In genomic region chr5:157575096-157575872, GRCh38 we compare ENCODE assay signal across 8 cellular contexts. TPM values are rescaled to one million over a fixed set of nuclear protein-coding genes. Genes with fewer than 3 reads are reported as not detected.
DNase-seq lines count a peak whose midpoint lies in the region; ATAC-seq and TF ChIP-seq lines count a peak whose summit lies in the region.

A gene with protein sequence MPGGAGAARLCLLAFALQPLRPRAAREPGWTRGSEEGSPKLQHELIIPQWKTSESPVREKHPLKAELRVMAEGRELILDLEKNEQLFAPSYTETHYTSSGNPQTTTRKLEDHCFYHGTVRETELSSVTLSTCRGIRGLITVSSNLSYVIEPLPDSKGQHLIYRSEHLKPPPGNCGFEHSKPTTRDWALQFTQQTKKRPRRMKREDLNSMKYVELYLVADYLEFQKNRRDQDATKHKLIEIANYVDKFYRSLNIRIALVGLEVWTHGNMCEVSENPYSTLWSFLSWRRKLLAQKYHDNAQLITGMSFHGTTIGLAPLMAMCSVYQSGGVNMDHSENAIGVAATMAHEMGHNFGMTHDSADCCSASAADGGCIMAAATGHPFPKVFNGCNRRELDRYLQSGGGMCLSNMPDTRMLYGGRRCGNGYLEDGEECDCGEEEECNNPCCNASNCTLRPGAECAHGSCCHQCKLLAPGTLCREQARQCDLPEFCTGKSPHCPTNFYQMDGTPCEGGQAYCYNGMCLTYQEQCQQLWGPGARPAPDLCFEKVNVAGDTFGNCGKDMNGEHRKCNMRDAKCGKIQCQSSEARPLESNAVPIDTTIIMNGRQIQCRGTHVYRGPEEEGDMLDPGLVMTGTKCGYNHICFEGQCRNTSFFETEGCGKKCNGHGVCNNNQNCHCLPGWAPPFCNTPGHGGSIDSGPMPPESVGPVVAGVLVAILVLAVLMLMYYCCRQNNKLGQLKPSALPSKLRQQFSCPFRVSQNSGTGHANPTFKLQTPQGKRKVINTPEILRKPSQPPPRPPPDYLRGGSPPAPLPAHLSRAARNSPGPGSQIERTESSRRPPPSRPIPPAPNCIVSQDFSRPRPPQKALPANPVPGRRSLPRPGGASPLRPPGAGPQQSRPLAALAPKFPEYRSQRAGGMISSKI (minus strand): TSS chr5:157575775. CDS start chr5:157575696, 79 bp downstream.

- peak in 1 of 2 donors; percentile 20 for TF ChIP-seq EP300 in tibial nerve (IDR thresholded peaks at IDR 0.05)

- H3K4me3 ChIP-seq in AG10803 (ENCODE audit: low read length): peak within 1 kb of the TSS; percentile 82
- H3K4me3 ChIP-seq in esophagus (ENCODE audit: low read depth in 1 of 2, low read length in 2 of 2): peak within 1 kb of the TSS; percentile 52 to 72
- H3K4me3 ChIP-seq in muscle layer of colon (ENCODE audit: low read depth in 1 of 2, low read length in 2 of 2): peak within 1 kb of the TSS; percentile 63 to 95
- peak within 1 kb of the TSS; percentile 62 to 86 (median 70) for H3K4me3 ChIP-seq in tibial nerve

- H3K36me3 ChIP-seq in esophagus (ENCODE audit: control insufficient read depth in 2 of 2, insufficient read depth in 2 of 2, low read length in 1 of 2) (no peaks in the 10 kb centered on the region), muscle layer of colon (ENCODE audit: insufficient read depth, low read length) (peaks cover 8% of the 10 kb centered on the region), tibial nerve (no peaks in the 10 kb centered on the region)

- peak; percentile 46 for ATAC-seq in GM19463 (IDR thresholded peaks at IDR 0.05; ENCODE audit: unreplicated experiment)

- H3K9me3 ChIP-seq in esophagus (ENCODE audit: control insufficient read depth in 2 of 2, insufficient read depth in 1 of 2, low read depth in 1 of 2, low read length in 1 of 2): no peaks in the 10 kb centered on the region
- no peaks in the 10 kb centered on the region for H3K9me3 ChIP-seq in muscle layer of colon (ENCODE audit: low read length)
- H3K9me3 ChIP-seq in tibial nerve: no peaks in the 10 kb centered on the region

- no peaks in the 10 kb centered on the region for H3K27me3 ChIP-seq in esophagus (ENCODE audit: control insufficient read depth in 1 of 2, insufficient read depth in 2 of 2, low read length in 2 of 2)
- no peaks in the 10 kb centered on the region for H3K27me3 ChIP-seq in muscle layer of colon (ENCODE audit: control insufficient read depth in 1 of 2, insufficient read depth in 2 of 2, low read length in 2 of 2)
- peaks cover 0 to 7% of the 10 kb centered on the region in 2 donors for H3K27me3 ChIP-seq in tibial nerve

- WGBS in esophagus, 2 donors: 1% methylated on average over 60 to 76 of the region's 76 CpGs
- 1% methylated on average over 38 to 50 of the region's 76 CpGs for WGBS in tibial nerve, 2 donors

- H3K4me1 ChIP-seq in esophagus (ENCODE audit: control insufficient read depth in 2 of 2, insufficient read depth in 2 of 2, low read length in 1 of 2) (peaks cover 2 to 6% of the 10 kb centered on the region in 2 donors), muscle layer of colon (ENCODE audit: insufficient read depth, low read length) (peaks cover 33% of the 10 kb centered on the region), tibial nerve (peaks cover 0 to 45% (median 15%) of the 10 kb centered on the region in 4 donors)

- H3K27ac ChIP-seq in esophagus (ENCODE audit: low read depth in 2 of 2, low read length in 1 of 2) (peak within 1 kb of the TSS; percentile 80 to 83), muscle layer of colon (ENCODE audit: low read depth, low read length) (peak within 1 kb of the TSS; percentile 87), tibial nerve (peak within 1 kb of the TSS; percentile 19 to 87 (median 72))

- TF ChIP-seq CTCF in AG10803 (conservative IDR thresholded peaks at IDR 0.05; ENCODE audit: low read length): no peak
- peak in 2 of 5 experiments; percentile 19 to 39 for TF ChIP-seq CTCF in tibial nerve (IDR thresholded peaks at IDR 0.05)

- H3K9ac ChIP-seq in muscle layer of colon (ENCODE audit: low read length): peak within 1 kb of the TSS; percentile 79

- peak in 1 of 2 donors; percentile 11 for TF ChIP-seq POLR2A in tibial nerve (IDR thresholded peaks at IDR 0.05)

- DNase-seq in AG10803 (ENCODE audit: low read depth) (peak; percentile 56), NCI-H2196 (lab: John Stamatoyannopoulos, UW; ENCODE audit: unreplicated experiment) (peak; percentile 53), tibial nerve (ENCODE audit: low spot score in 2 of 2) (peak in 1 of 2 donors; percentile 29), OCI-M1 (lab: John Stamatoyannopoulos, UW) (no peak)
- DNase-seq in activated CD8-positive, alpha-beta memory T cell treated with anti-CD3 and anti-CD28 coated beads for 48 hours (ENCODE audit: low read depth in 2 of 3, low spot score in 2 of 3): peak in 2 of 3 experiments; percentile 18 to 20

RNA-seq across cellular contexts. Expression of the gene that starts here (rescaled TPM):
- polyA plus RNA-seq in esophagus: 1 to 10 TPM; 2.1 to 2.3 TPM
- 10 to 100 TPM in 2 of 4 donors, 1 to 10 TPM in 2; 7.2 to 13.2 (median 9.5) TPM for total RNA-seq in tibial nerve
